In the genomic region with DNA sequence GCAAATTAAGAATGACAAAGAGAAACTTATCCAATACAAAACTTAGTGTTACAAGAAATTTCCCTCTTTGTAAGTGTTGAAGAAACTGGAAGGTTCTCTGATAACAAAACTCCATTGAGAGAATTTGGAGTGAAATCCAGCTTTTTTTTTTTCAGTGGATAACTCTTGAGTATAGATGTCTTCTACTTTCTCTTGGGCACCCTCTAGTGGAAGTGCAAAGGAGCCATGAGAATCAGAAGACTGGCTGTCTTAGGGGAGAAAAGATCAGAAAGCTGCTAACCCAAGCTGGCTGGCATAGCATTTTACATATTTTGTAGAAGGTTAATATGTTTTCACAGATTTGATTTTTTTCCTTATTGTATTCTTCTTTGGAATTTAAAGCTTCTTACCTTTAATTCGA, we compare ENCODE assay signal across 8 cellular contexts.
DNase-seq lines count a peak whose midpoint lies in the region; ATAC-seq and TF ChIP-seq lines count a peak whose summit lies in the region.

No MANE protein-coding gene starts in this region.

- 55 to 77% (median 66%) methylated on average over 1 of the region's 1 CpG for WGBS in heart left ventricle, 4 donors

- H3K4me1 ChIP-seq in HAP-1 (no peaks in the 10 kb centered on the region; the same call in 1 of the 2 replicates), heart left ventricle (no peaks in the 10 kb centered on the region)

- ATAC-seq in stimulated activated memory B cell treated with anti-CD40 and anti-IgM and Interleukin-4, amounts not matched to agents 10 μg/mL and 1 μg/mL and 100 μg/mL, for 72 hours, result no peak
- ATAC-seq in GM19351 (IDR thresholded peaks at IDR 0.05; ENCODE audit: unreplicated experiment) (no peak), GM21381 (IDR thresholded peaks at IDR 0.05; ENCODE audit: unreplicated experiment) (no peak), heart left ventricle (no peak)

- H3K27ac ChIP-seq in heart left ventricle, result no peak overlapping the region

- H3K27me3 ChIP-seq in HAP-1 (ENCODE audit: low read depth), result no peaks in the 10 kb centered on the region
- H3K27me3 ChIP-seq in heart left ventricle, result peaks cover 0 to 7% (median 0%) of the 10 kb centered on the region in 9 donors

- peak; percentile 8 for DNase-seq in Caki2 (ENCODE audit: low read depth)
- peak; percentile 59 to 66 for DNase-seq in HAP-1 (ENCODE audit: low spot score in 2 of 2)
- peak; percentile 57 for DNase-seq in RKO (ENCODE audit: low spot score)
- DNase-seq in inferior parietal cortex (ENCODE audit: extremely low spot score), result peak; percentile 27
- no peak for DNase-seq in heart left ventricle

- H3K27ac Mint-ChIP-seq in stimulated activated memory B cell treated with anti-CD40 and anti-IgM and Interleukin-4, amounts not matched to agents 10 μg/mL and 1 μg/mL and 100 μg/mL, for 72 hours, result no peak overlapping the region

- H3K36me3 ChIP-seq in HAP-1 (replicated peaks) (no peaks in the 10 kb centered on the region), heart left ventricle (no peaks in the 10 kb centered on the region)

- intact Hi-C loops in heart left ventricle (cut with DNase I), result no loop called here

- H3K27me3 Mint-ChIP-seq in stimulated activated memory B cell treated with anti-CD40 and anti-IgM and Interleukin-4, amounts not matched to agents 10 μg/mL and 1 μg/mL and 100 μg/mL, for 72 hours, result no peaks in the 10 kb centered on the region

- TF ChIP-seq POLR2A in heart left ventricle (IDR thresholded peaks at IDR 0.05), result no peak

- in situ Hi-C loops in Caki2 (cut with HindIII; ENCODE audit: low pct_unique_long_range_greater_than_20kb, low sequenced_read_pairs) (no loop called here), HAP-1 (cut with MboI; ENCODE audit: low sequenced_read_pairs) (no loop called here)

- H3K9me3 ChIP-seq in HAP-1, result no peaks in the 10 kb centered on the region
- no peaks in the 10 kb centered on the region for H3K9me3 ChIP-seq in heart left ventricle

- H3K4me3 ChIP-seq in HAP-1, result no peak overlapping the region
- no peak overlapping the region for H3K4me3 ChIP-seq in heart left ventricle

- peak in 3 of 12 donors; percentile 10 to 24 (median 21) for TF ChIP-seq CTCF in heart left ventricle (IDR thresholded peaks at IDR 0.05)

- H3K36me3 Mint-ChIP-seq in stimulated activated memory B cell treated with anti-CD40 and anti-IgM and Interleukin-4, amounts not matched to agents 10 μg/mL and 1 μg/mL and 100 μg/mL, for 72 hours, result no peaks in the 10 kb centered on the region

- no peaks in the 10 kb centered on the region for H3K4me1 Mint-ChIP-seq in stimulated activated memory B cell treated with anti-CD40 and anti-IgM and Interleukin-4, amounts not matched to agents 10 μg/mL and 1 μg/mL and 100 μg/mL, for 72 hours

- no peak overlapping the region for H3K4me3 Mint-ChIP-seq in stimulated activated memory B cell treated with anti-CD40 and anti-IgM and Interleukin-4, amounts not matched to agents 10 μg/mL and 1 μg/mL and 100 μg/mL, for 72 hours

- H3K9me3 Mint-ChIP-seq in stimulated activated memory B cell treated with anti-CD40 and anti-IgM and Interleukin-4, amounts not matched to agents 10 μg/mL and 1 μg/mL and 100 μg/mL, for 72 hours, result no peaks in the 10 kb centered on the region

Comparison
In these comparisons a context has a peak if more than half of its experiments do, and no peak if none do; other contexts are left out.
1. DNase-seq: peak in Caki2 (single experiment), HAP-1 (2 of 2), RKO (single experiment) and inferior parietal cortex (single experiment); none in heart left ventricle (0 of 5).